ENCODE assay signal across 32 cellular contexts in the genomic region with DNA sequence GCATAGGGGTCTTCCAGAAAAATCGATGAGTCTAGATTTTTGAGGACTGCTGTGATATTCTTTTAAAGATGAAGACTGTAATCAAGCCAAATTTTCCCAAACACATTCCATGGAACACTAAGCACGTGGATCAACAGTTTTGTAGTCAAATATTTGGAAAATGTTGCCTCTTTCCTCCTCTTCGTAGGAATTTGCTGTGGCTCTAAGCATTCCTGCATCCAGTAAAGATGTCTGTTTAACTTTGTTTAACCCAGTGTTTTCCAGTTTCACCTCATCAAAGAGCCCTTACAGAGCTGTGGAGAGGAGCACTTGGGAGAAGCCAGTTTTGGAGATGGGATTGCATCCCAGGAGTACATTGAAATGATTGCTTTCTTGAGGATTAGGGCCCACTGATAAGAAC. TPM values are rescaled to one million over a fixed set of nuclear protein-coding genes. Genes with fewer than 3 reads are reported as not detected.
"Had no signal": no experiment of that assay in that cellular context is flagged by ENCODE, and none has a peak within 500 bp of the region (broad histone marks: within the 10 kb centered on the region; RNA-seq: fewer than 3 reads in every experiment).

No MANE protein-coding gene starts in this region.

- H3K27me3 ChIP-seq: Peyer's patch, SJSA1 had no signal

- DNase-seq: activated CD4-positive, alpha-beta T cell treated with anti-CD3 and anti-CD28 coated beads for 36 hours; activated CD4-positive, alpha-beta T cell treated with anti-CD3 and anti-CD28 coated beads, Interleukin-2, amount 10 ng/mL, durations not matched to agents 7 days and 5 days; activated CD4-positive, alpha-beta T cell treated with anti-CD3 and anti-CD28 coated beads, Interleukin-2, amount 50 U/mL, for 48 hours; activated CD8-positive, alpha-beta T cell treated with anti-CD3 and anti-CD28 coated beads, Interleukin-2, amount 10 ng/mL, durations not matched to agents 7 days and 5 days; activated effector memory CD4-positive, alpha-beta T cell treated with Interleukin-2 at 50 U/mL for 16 hours; activated naive CD4-positive, alpha-beta T cell treated with anti-CD3 and anti-CD28 coated beads, Interleukin-2, amount 10 ng/mL, durations not matched to agents 7 days and 5 days; activated naive CD8-positive, alpha-beta T cell treated with anti-CD3 and anti-CD28 coated beads, Interleukin-2, amount 50 U/mL, for 24 hours; activated T-cell treated with anti-CD3 and anti-CD28 coated beads, Interleukin-2, amount 50 U/mL, for 48 hours; anterior cingulate cortex; caudate nucleus; cerebellar nuclear complex; NCI-H1105 treated with DMSO at 0.1 percent for 48 hours; NCI-H1436; NCI-H1694; NCI-H2029; NCI-H2171; NCI-H510A; NCI-H748 treated with DMSO at 0.1 percent for 48 hours; NK-92 treated with Interleukin-12 subunit alpha and Interleukin-12 subunit beta, amount 100 ng/mL, for 24 hours; Peyer's patch; RPMI8226; SHP77 treated with DMSO at 0.1 percent for 48 hours; SW 1271; T1000 had no signal

- H3K4me3 ChIP-seq: Peyer's patch, SJSA1 had no signal

- H3K9me3 ChIP-seq: Peyer's patch, SJSA1 had no signal

- H3K9me3 Mint-ChIP-seq: activated CD4-positive, alpha-beta T cell treated with anti-CD3 and anti-CD28 coated beads, Interleukin-2, amount 10 ng/mL, durations not matched to agents 7 days and 5 days; activated naive CD4-positive, alpha-beta T cell treated with anti-CD3 and anti-CD28 coated beads, Interleukin-2, amount 10 ng/mL, durations not matched to agents 7 days and 5 days; activated naive CD8-positive, alpha-beta T cell treated with anti-CD3 and anti-CD28 coated beads, Interleukin-2, amount 50 U/mL, for 24 hours; brain; WTC11 had no signal

- H3K36me3 ChIP-seq: Peyer's patch, SJSA1 had no signal

- ATAC-seq: activated CD4-positive, alpha-beta T cell treated with anti-CD3 and anti-CD28 coated beads for 36 hours; activated CD4-positive, CD25-positive, alpha-beta regulatory T cell treated with anti-CD3 and anti-CD28 coated beads, Interleukin-2, amount 50 U/mL, for 24 hours; activated CD8-positive, alpha-beta T cell treated with anti-CD3 and anti-CD28 coated beads, Interleukin-2, amount 10 ng/mL, durations not matched to agents 7 days and 5 days; activated naive CD8-positive, alpha-beta T cell treated with anti-CD3 and anti-CD28 coated beads, Interleukin-2, amount 50 U/mL, for 24 hours; WTC11 had no signal

- H3K27ac ChIP-seq: Peyer's patch, SJSA1 had no signal

- FAIRE-seq: bronchial epithelial cell had no signal

- H3K4me3 Mint-ChIP-seq: activated CD4-positive, alpha-beta T cell treated with anti-CD3 and anti-CD28 coated beads for 36 hours; activated CD4-positive, alpha-beta T cell treated with anti-CD3 and anti-CD28 coated beads, Interleukin-2, amount 10 ng/mL, durations not matched to agents 7 days and 5 days; activated CD8-positive, alpha-beta T cell treated with anti-CD3 and anti-CD28 coated beads, Interleukin-2, amount 10 ng/mL, durations not matched to agents 7 days and 5 days; activated naive CD4-positive, alpha-beta T cell treated with anti-CD3 and anti-CD28 coated beads, Interleukin-2, amount 10 ng/mL, durations not matched to agents 7 days and 5 days; activated naive CD8-positive, alpha-beta T cell; activated naive CD8-positive, alpha-beta T cell treated with anti-CD3 and anti-CD28 coated beads, Interleukin-2, amount 50 U/mL, for 24 hours; brain; WTC11 had no signal

- H3K4me1 Mint-ChIP-seq: activated CD4-positive, alpha-beta T cell treated with anti-CD3 and anti-CD28 coated beads, Interleukin-2, amount 10 ng/mL, durations not matched to agents 7 days and 5 days; activated naive CD4-positive, alpha-beta T cell treated with anti-CD3 and anti-CD28 coated beads, Interleukin-2, amount 10 ng/mL, durations not matched to agents 7 days and 5 days had no signal

- H3K36me3 Mint-ChIP-seq: brain, WTC11 had no signal

- H3K27ac Mint-ChIP-seq: activated CD4-positive, alpha-beta T cell treated with anti-CD3 and anti-CD28 coated beads for 36 hours; activated CD4-positive, alpha-beta T cell treated with anti-CD3 and anti-CD28 coated beads, Interleukin-2, amount 10 ng/mL, durations not matched to agents 7 days and 5 days; activated CD8-positive, alpha-beta T cell treated with anti-CD3 and anti-CD28 coated beads, Interleukin-2, amount 10 ng/mL, durations not matched to agents 7 days and 5 days; activated naive CD4-positive, alpha-beta T cell treated with anti-CD3 and anti-CD28 coated beads, Interleukin-2, amount 10 ng/mL, durations not matched to agents 7 days and 5 days; activated naive CD8-positive, alpha-beta T cell; activated naive CD8-positive, alpha-beta T cell treated with anti-CD3 and anti-CD28 coated beads, Interleukin-2, amount 50 U/mL, for 24 hours; brain; WTC11 had no signal

- H3K4me1 ChIP-seq: Peyer's patch, SJSA1 had no signal

- H3K27me3 Mint-ChIP-seq: activated CD4-positive, alpha-beta T cell treated with anti-CD3 and anti-CD28 coated beads for 36 hours; activated CD4-positive, alpha-beta T cell treated with anti-CD3 and anti-CD28 coated beads, Interleukin-2, amount 10 ng/mL, durations not matched to agents 7 days and 5 days; activated naive CD4-positive, alpha-beta T cell treated with anti-CD3 and anti-CD28 coated beads, Interleukin-2, amount 10 ng/mL, durations not matched to agents 7 days and 5 days; activated naive CD8-positive, alpha-beta T cell; activated naive CD8-positive, alpha-beta T cell treated with anti-CD3 and anti-CD28 coated beads, Interleukin-2, amount 50 U/mL, for 24 hours had no signal

RNA-seq across cellular contexts. Expression of a gene that starts 58.9 kb away (rescaled TPM):
- total RNA-seq: activated CD4-positive, alpha-beta T cell treated with anti-CD3 and anti-CD28 coated beads for 36 hours; activated CD4-positive, alpha-beta T cell treated with anti-CD3 and anti-CD28 coated beads, Interleukin-2, amount 10 ng/mL, durations not matched to agents 7 days and 5 days; activated CD8-positive, alpha-beta T cell treated with anti-CD3 and anti-CD28 coated beads, Interleukin-2, amount 10 ng/mL, durations not matched to agents 7 days and 5 days; T-helper 1 cell treated with Interleukin-12 subunit alpha and Interleukin-12 subunit beta and Interleukin-4 antibody, amounts not matched to agents 30 ng/mL and 1 ng/mL, for 36 hours; T-helper 2 cell treated with Interferon-gamma antibody and Interleukin-4, amounts not matched to agents 100 ng/mL and 5 ng/mL, for 36 hours; WTC11 had no signal
